11 cellular contexts compared by ENCODE assay signal in the genomic region with DNA sequence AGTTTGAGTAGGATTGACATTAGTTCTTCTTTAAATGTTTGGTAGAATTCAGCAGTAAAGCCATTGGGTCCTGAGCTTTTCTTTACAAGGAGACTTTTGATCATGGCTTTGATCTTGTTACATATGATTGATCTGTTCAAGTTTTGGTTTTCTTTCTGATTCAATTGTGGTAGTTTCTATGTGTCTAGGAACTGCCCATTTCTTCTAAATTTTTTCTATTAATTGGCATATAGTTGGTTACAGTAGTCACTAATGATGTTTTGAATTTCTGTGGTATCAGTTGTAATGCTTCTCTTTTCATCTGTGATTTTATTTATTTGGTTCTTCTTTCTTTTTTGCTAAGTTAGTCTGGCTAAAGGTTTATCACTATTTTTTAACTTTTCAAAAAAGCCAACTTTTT.
"Had no signal": no experiment of that assay in that cellular context is flagged by ENCODE, and none has a peak within 500 bp of the region (broad histone marks: within the 10 kb centered on the region; RNA-seq: fewer than 3 reads in every experiment).

No MANE protein-coding gene starts in this region.

- H3K4me1 ChIP-seq: HAP-1 had no signal

- ATAC-seq: GM23338, HCT116 had no signal

- H3K27ac Mint-ChIP-seq: GM23338, H9, HFFc6 had no signal

- FAIRE-seq: H1, H54 had no signal

- DNase-seq: GM23248, GOT3, H7, H9, HCEC 1CT, HFFc6 had no signal

- H3K27ac ChIP-seq: GM23248 had no signal

- H2AFZ ChIP-seq: GM23248, GM23338 had no signal

- H3K4me3 ChIP-seq: GM23248, GM23338, HAP-1 had no signal

- H3K36me3 ChIP-seq: HAP-1 had no signal

- H3K9ac ChIP-seq: GM23248 had no signal

- H3K4me2 ChIP-seq: GM23338 had no signal

- H3K4me3 Mint-ChIP-seq: GM23338, H9, HFFc6 had no signal
